ENCODE assay signal across 12 cellular contexts in genomic region chr1:234631721-234632125, GRCh38. TPM values are rescaled to one million over a fixed set of nuclear protein-coding genes. Genes with fewer than 3 reads are reported as not detected.
DNase-seq lines count a peak whose midpoint lies in the region; ATAC-seq, FAIRE-seq and TF ChIP-seq lines count a peak whose summit lies in the region.
"Had no signal": no experiment of that assay in that cellular context is flagged by ENCODE, and none has a peak within 500 bp of the region (broad histone marks: within the 10 kb centered on the region; RNA-seq: fewer than 3 reads in every experiment).

No MANE protein-coding gene starts in this region.

- intact Hi-C loops in lower lobe of right lung (cut with DNase I), result no loop called here
- intact Hi-C loops in prostate gland (cut with DNase I), result no loop called here

- H3K27ac ChIP-seq in AG04450 (ENCODE audit: low read depth, low read length), result peak overlapping the region; percentile 66
- peak overlapping the region; percentile 33 for H3K27ac ChIP-seq in lower lobe of right lung
- H3K27ac ChIP-seq in prostate gland, result no peak overlapping the region

- H3K27me3 ChIP-seq in AG04450 (ENCODE audit: control insufficient read depth, insufficient read depth, low read length) (no peaks in the 10 kb centered on the region), bronchial epithelial cell (ENCODE audit: control insufficient read depth, insufficient read depth, low read length) (no peaks in the 10 kb centered on the region), lower lobe of right lung (ENCODE audit: low read depth) (no peaks in the 10 kb centered on the region), prostate gland (replicated peaks; ENCODE audit: insufficient read depth) (no peaks in the 10 kb centered on the region)
- H3K27me3 ChIP-seq: adrenal gland had no signal

- H3K4me3 ChIP-seq in AG04450 (ENCODE audit: low read depth, low read length) (no peak overlapping the region), bronchial epithelial cell (ENCODE audit: low read depth, low read length) (no peak overlapping the region), lower lobe of right lung (no peak overlapping the region), prostate gland (no peak overlapping the region)
- H3K4me3 ChIP-seq: adrenal gland had no signal

- FAIRE-seq in bronchial epithelial cell (lab: Jason Lieb, UNC), result no peak

- no peak for TF ChIP-seq CTCF in AG04450 (IDR thresholded peaks at IDR 0.05; ENCODE audit: low read depth, low read length)
- TF ChIP-seq CTCF in bronchial epithelial cell (IDR thresholded peaks at IDR 0.05; ENCODE audit: insufficient read depth, low read length, severe bottlenecking), result no peak
- TF ChIP-seq CTCF in lower lobe of right lung (IDR thresholded peaks at IDR 0.05), result no peak
- no peak for TF ChIP-seq CTCF in prostate gland (IDR thresholded peaks at IDR 0.05)

- H3K4me1 ChIP-seq in lower lobe of right lung (peaks cover 10% of the 10 kb centered on the region), prostate gland (replicated peaks) (no peaks in the 10 kb centered on the region)
- H3K4me1 ChIP-seq: adrenal gland had no signal

- no peak for TF ChIP-seq EP300 in Ishikawa (IDR thresholded peaks at IDR 0.05; ENCODE audit: borderline replicate concordance)

- DNase-seq in AG04450 (ENCODE audit: low read depth, low spot score) (no peak), bronchial epithelial cell (ENCODE audit: low read depth) (peak; percentile 93), lower lobe of right lung (no peak), prostate gland (ENCODE audit: low spot score) (no peak), SHP77 (lab: John Stamatoyannopoulos, UW) (no peak)
- DNase-seq: activated CD4-positive, alpha-beta T cell treated with anti-CD3 and anti-CD28 coated beads for 36 hours; adrenal gland; CD8-positive, alpha-beta memory T cell; NK-92 treated with Interleukin-12 subunit alpha and Interleukin-12 subunit beta, amount 100 ng/mL, for 24 hours had no signal

- CTCF ChIA-PET in AG04450 (lab: Charles Lee), result interaction anchor here (0.6 to 1.2 kb wide), 3 partner anchors 72 to 1439 kb away, joined by 3 to 4 read pairs (median 3); no protein-coding TSS in a partner anchor

- 56% methylated on average over 1 of the region's 1 CpG for WGBS in prostate gland

- H3K9me3 ChIP-seq in AG04450 (ENCODE audit: control insufficient read depth, insufficient read depth, low read length), result no peaks in the 10 kb centered on the region
- no peaks in the 10 kb centered on the region for H3K9me3 ChIP-seq in lower lobe of right lung
- H3K9me3 ChIP-seq in prostate gland, result no peaks in the 10 kb centered on the region
- H3K9me3 ChIP-seq: adrenal gland had no signal

- POLR2A ChIA-PET in AG04450 (lab: Yijun Ruan, JAX), result interaction anchor here (0.9 to 1.4 kb wide), 2 partner anchors 10 to 92 kb away, joined by 3 to 6 read pairs; no protein-coding TSS in a partner anchor

- no peak for TF ChIP-seq RAD21 in Ishikawa (IDR thresholded peaks at IDR 0.05; ENCODE audit: low read depth)

- peak in 1 of 2 donors; percentile 41 for ATAC-seq in lower lobe of right lung
- no peak for ATAC-seq in GM21619 (IDR thresholded peaks at IDR 0.05; ENCODE audit: unreplicated experiment)
- no peak for ATAC-seq in GM19023 (IDR thresholded peaks at IDR 0.05; ENCODE audit: unreplicated experiment)
- ATAC-seq: activated CD4-positive, alpha-beta T cell treated with anti-CD3 and anti-CD28 coated beads for 36 hours had no signal

- H3K36me3 ChIP-seq in bronchial epithelial cell (ENCODE audit: control insufficient read depth, insufficient read depth, low read length) (no peaks in the 10 kb centered on the region), lower lobe of right lung (no peaks in the 10 kb centered on the region), prostate gland (no peaks in the 10 kb centered on the region)
- H3K36me3 ChIP-seq: adrenal gland had no signal

- TF ChIP-seq POLR2A in prostate gland (IDR thresholded peaks at IDR 0.05), result no peak

TF ChIP-seq in Ishikawa, 13 proteins besides CTCF, POLR2A, EP300 and RAD21:
- TF ChIP-seq TAF1 (IDR thresholded peaks at IDR 0.05; ENCODE audit: low read depth) (no peak), ZBTB7A (IDR thresholded peaks at IDR 0.05; ENCODE audit: low read depth) (no peak), USF1 (IDR thresholded peaks at IDR 0.05) (peak; percentile 61), CREB1 (IDR thresholded peaks at IDR 0.05; ENCODE audit: low read depth) (no peak), REST (IDR thresholded peaks at IDR 0.05; ENCODE audit: low read depth) (no peak), NFIC (IDR thresholded peaks at IDR 0.05) (0 out of 2 replicates have a peak, but pooled peaks have one; percentile 23), TCF12 (IDR thresholded peaks at IDR 0.05; ENCODE audit: low read depth) (no peak), TEAD4 (IDR thresholded peaks at IDR 0.05) (peak; percentile 61; the same call in 1 of the 2 replicates), FOXM1 (IDR thresholded peaks at IDR 0.05; ENCODE audit: borderline replicate concordance, low read depth) (peak; percentile 38; the same call in 1 of the 2 replicates), CEBPB (IDR thresholded peaks at IDR 0.05) (peak; percentile 44; the same call in 1 of the 2 replicates), EGR1 (IDR thresholded peaks at IDR 0.05) (no peak), MAX (IDR thresholded peaks at IDR 0.05) (no peak)

RNA-seq across cellular contexts. Expression of gene IRF2BP2, which starts 21.7 kb away (rescaled TPM):
- 20.3 and 28.6 TPM in 2 replicates for polyA plus RNA-seq in AG04450 (2011; rRNA removed)
- 38.5 and 53.5 TPM in 2 replicates for polyA minus RNA-seq in AG04450 (2011; rRNA and poly(A)+ RNA removed)
- total RNA-seq in bronchial epithelial cell, result 64.1 and 80.3 TPM in 2 replicates
- 154 TPM for total RNA-seq in lower lobe of right lung
- total RNA-seq in prostate gland, result 100 to 1,000 TPM; 111 to 124 TPM

Comparison
In these comparisons a context has a peak if more than half of its experiments do, and no peak if none do; other contexts are left out.
1. H3K27ac ChIP-seq: peak in AG04450 (single experiment) and lower lobe of right lung (single experiment); none in prostate gland (0 of 2).